In genomic region chr15:76311071-76311956, GRCh38 we compare ENCODE assay signal across 1 cellular context.
TF ChIP-seq lines count a peak whose summit lies in the region.

TSS of gene ETFA (minus strand) at chr15:76311469. CDS start at chr15:76311388, 81 bp downstream.

TF ChIP-seq in WTC11, 78 proteins besides CTCF, POLR2A, EP300 and RAD21 (continued from another document and continues in another):
- TF ChIP-seq SMAD4 (CRISPR knock-in tag; IDR thresholded peaks at IDR 0.05): no peak
- no peak for TF ChIP-seq ZNF396 (CRISPR knock-in tag; IDR thresholded peaks at IDR 0.05; ENCODE audit: borderline replicate concordance)
- TF ChIP-seq FOXJ3 (CRISPR knock-in tag; IDR thresholded peaks at IDR 0.05; ENCODE audit: borderline replicate concordance): 0 out of 2 replicates have a peak, but pooled peaks have one; percentile 21
- TF ChIP-seq, protein P1, sequence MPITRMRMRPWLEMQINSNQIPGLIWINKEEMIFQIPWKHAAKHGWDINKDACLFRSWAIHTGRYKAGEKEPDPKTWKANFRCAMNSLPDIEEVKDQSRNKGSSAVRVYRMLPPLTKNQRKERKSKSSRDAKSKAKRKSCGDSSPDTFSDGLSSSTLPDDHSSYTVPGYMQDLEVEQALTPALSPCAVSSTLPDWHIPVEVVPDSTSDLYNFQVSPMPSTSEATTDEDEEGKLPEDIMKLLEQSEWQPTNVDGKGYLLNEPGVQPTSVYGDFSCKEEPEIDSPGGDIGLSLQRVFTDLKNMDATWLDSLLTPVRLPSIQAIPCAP (CRISPR knock-in tag; IDR thresholded peaks at IDR 0.05): peak; percentile 56; the same call in 1 of the 2 replicates
- no peak for TF ChIP-seq ATF1 (CRISPR knock-in tag; IDR thresholded peaks at IDR 0.05)
- TF ChIP-seq, protein P2, sequence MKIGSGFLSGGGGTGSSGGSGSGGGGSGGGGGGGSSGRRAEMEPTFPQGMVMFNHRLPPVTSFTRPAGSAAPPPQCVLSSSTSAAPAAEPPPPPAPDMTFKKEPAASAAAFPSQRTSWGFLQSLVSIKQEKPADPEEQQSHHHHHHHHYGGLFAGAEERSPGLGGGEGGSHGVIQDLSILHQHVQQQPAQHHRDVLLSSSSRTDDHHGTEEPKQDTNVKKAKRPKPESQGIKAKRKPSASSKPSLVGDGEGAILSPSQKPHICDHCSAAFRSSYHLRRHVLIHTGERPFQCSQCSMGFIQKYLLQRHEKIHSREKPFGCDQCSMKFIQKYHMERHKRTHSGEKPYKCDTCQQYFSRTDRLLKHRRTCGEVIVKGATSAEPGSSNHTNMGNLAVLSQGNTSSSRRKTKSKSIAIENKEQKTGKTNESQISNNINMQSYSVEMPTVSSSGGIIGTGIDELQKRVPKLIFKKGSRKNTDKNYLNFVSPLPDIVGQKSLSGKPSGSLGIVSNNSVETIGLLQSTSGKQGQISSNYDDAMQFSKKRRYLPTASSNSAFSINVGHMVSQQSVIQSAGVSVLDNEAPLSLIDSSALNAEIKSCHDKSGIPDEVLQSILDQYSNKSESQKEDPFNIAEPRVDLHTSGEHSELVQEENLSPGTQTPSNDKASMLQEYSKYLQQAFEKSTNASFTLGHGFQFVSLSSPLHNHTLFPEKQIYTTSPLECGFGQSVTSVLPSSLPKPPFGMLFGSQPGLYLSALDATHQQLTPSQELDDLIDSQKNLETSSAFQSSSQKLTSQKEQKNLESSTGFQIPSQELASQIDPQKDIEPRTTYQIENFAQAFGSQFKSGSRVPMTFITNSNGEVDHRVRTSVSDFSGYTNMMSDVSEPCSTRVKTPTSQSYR (CRISPR knock-in tag; IDR thresholded peaks at IDR 0.05): 0 out of 2 replicates have a peak, but pooled peaks have one; percentile 50
- TF ChIP-seq CBFB (CRISPR knock-in tag; IDR thresholded peaks at IDR 0.05; ENCODE audit: low read depth): no peak
- TF ChIP-seq, protein P3, sequence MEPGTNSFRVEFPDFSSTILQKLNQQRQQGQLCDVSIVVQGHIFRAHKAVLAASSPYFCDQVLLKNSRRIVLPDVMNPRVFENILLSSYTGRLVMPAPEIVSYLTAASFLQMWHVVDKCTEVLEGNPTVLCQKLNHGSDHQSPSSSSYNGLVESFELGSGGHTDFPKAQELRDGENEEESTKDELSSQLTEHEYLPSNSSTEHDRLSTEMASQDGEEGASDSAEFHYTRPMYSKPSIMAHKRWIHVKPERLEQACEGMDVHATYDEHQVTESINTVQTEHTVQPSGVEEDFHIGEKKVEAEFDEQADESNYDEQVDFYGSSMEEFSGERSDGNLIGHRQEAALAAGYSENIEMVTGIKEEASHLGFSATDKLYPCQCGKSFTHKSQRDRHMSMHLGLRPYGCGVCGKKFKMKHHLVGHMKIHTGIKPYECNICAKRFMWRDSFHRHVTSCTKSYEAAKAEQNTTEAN (CRISPR knock-in tag; IDR thresholded peaks at IDR 0.05): peak; percentile 81
- no peak for TF ChIP-seq ZSCAN18 (CRISPR knock-in tag; IDR thresholded peaks at IDR 0.05)
- peak; percentile 96 for TF ChIP-seq MAX (CRISPR knock-in tag; IDR thresholded peaks at IDR 0.05)
- TF ChIP-seq ZNF219 (CRISPR knock-in tag; IDR thresholded peaks at IDR 0.05; ENCODE audit: borderline replicate concordance): no peak
- peak; percentile 85; the same call in 1 of the 2 replicates for TF ChIP-seq HMGXB4 (CRISPR knock-in tag; IDR thresholded peaks at IDR 0.05)
- TF ChIP-seq, protein P4, sequence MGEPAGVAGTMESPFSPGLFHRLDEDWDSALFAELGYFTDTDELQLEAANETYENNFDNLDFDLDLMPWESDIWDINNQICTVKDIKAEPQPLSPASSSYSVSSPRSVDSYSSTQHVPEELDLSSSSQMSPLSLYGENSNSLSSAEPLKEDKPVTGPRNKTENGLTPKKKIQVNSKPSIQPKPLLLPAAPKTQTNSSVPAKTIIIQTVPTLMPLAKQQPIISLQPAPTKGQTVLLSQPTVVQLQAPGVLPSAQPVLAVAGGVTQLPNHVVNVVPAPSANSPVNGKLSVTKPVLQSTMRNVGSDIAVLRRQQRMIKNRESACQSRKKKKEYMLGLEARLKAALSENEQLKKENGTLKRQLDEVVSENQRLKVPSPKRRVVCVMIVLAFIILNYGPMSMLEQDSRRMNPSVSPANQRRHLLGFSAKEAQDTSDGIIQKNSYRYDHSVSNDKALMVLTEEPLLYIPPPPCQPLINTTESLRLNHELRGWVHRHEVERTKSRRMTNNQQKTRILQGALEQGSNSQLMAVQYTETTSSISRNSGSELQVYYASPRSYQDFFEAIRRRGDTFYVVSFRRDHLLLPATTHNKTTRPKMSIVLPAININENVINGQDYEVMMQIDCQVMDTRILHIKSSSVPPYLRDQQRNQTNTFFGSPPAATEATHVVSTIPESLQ (CRISPR knock-in tag; IDR thresholded peaks at IDR 0.05): no peak
- TF ChIP-seq GABPB1 (CRISPR knock-in tag; IDR thresholded peaks at IDR 0.05): no peak
- TF ChIP-seq RORB (CRISPR knock-in tag; IDR thresholded peaks at IDR 0.05): no peak
- peak; percentile 79 for TF ChIP-seq USF2 (CRISPR knock-in tag; IDR thresholded peaks at IDR 0.05)
- TF ChIP-seq E2F5 (CRISPR knock-in tag; IDR thresholded peaks at IDR 0.05): peak; percentile 94
- TF ChIP-seq, protein P5, sequence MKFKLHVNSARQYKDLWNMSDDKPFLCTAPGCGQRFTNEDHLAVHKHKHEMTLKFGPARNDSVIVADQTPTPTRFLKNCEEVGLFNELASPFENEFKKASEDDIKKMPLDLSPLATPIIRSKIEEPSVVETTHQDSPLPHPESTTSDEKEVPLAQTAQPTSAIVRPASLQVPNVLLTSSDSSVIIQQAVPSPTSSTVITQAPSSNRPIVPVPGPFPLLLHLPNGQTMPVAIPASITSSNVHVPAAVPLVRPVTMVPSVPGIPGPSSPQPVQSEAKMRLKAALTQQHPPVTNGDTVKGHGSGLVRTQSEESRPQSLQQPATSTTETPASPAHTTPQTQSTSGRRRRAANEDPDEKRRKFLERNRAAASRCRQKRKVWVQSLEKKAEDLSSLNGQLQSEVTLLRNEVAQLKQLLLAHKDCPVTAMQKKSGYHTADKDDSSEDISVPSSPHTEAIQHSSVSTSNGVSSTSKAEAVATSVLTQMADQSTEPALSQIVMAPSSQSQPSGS (CRISPR knock-in tag; IDR thresholded peaks at IDR 0.05; ENCODE audit: borderline replicate concordance, low read depth): 0 out of 2 replicates have a peak, but pooled peaks have one; percentile 46
- TF ChIP-seq NR3C1 (CRISPR knock-in tag; conservative IDR thresholded peaks at IDR 0.05; ENCODE audit: low read depth): no peak
- TF ChIP-seq, protein P6, sequence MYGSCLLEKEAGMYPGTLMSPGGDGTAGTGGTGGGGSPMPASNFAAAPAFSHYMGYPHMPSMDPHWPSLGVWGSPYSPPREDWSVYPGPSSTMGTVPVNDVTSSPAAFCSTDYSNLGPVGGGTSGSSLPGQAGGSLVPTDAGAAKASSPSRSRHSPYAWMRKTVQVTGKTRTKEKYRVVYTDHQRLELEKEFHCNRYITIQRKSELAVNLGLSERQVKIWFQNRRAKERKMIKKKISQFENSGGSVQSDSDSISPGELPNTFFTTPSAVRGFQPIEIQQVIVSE (CRISPR knock-in tag; IDR thresholded peaks at IDR 0.05; ENCODE audit: borderline replicate concordance): no peak
- peak; percentile 91 for TF ChIP-seq MYBL2 (CRISPR knock-in tag; IDR thresholded peaks at IDR 0.05)
- TF ChIP-seq MLX (CRISPR knock-in tag; IDR thresholded peaks at IDR 0.05): no peak
- no peak for TF ChIP-seq NFATC4 (CRISPR knock-in tag; IDR thresholded peaks at IDR 0.05)
- no peak for TF ChIP-seq NR1H2 (CRISPR knock-in tag; IDR thresholded peaks at IDR 0.05)
- peak; percentile 58; the same call in 1 of the 2 replicates for TF ChIP-seq SP1 (CRISPR knock-in tag; conservative IDR thresholded peaks at IDR 0.05)
- no peak for TF ChIP-seq KAT7 (CRISPR knock-in tag; IDR thresholded peaks at IDR 0.05; ENCODE audit: borderline replicate concordance)
- TF ChIP-seq TP53 (CRISPR knock-in tag; IDR thresholded peaks at IDR 0.05): no peak
- TF ChIP-seq GTF2I (CRISPR knock-in tag; conservative IDR thresholded peaks at IDR 0.05): no peak
- TF ChIP-seq ELF4 (CRISPR knock-in tag; IDR thresholded peaks at IDR 0.05; ENCODE audit: low read depth): peak; percentile 65; the same call in 1 of the 2 replicates
- no peak for TF ChIP-seq OVOL2 (CRISPR knock-in tag; IDR thresholded peaks at IDR 0.05; ENCODE audit: borderline replicate concordance)
- TF ChIP-seq RELA (CRISPR knock-in tag; IDR thresholded peaks at IDR 0.05; ENCODE audit: borderline replicate concordance): 0 out of 2 replicates have a peak, but pooled peaks have one; percentile 24
- no peak for TF ChIP-seq E2F4 (CRISPR knock-in tag; IDR thresholded peaks at IDR 0.05; ENCODE audit: borderline replicate concordance, low read depth)
- no peak for TF ChIP-seq ZNF121 (CRISPR knock-in tag; IDR thresholded peaks at IDR 0.05)
- no peak for TF ChIP-seq IRF2 (CRISPR knock-in tag; IDR thresholded peaks at IDR 0.05; ENCODE audit: borderline replicate concordance, low read depth)
- TF ChIP-seq, protein P7, sequence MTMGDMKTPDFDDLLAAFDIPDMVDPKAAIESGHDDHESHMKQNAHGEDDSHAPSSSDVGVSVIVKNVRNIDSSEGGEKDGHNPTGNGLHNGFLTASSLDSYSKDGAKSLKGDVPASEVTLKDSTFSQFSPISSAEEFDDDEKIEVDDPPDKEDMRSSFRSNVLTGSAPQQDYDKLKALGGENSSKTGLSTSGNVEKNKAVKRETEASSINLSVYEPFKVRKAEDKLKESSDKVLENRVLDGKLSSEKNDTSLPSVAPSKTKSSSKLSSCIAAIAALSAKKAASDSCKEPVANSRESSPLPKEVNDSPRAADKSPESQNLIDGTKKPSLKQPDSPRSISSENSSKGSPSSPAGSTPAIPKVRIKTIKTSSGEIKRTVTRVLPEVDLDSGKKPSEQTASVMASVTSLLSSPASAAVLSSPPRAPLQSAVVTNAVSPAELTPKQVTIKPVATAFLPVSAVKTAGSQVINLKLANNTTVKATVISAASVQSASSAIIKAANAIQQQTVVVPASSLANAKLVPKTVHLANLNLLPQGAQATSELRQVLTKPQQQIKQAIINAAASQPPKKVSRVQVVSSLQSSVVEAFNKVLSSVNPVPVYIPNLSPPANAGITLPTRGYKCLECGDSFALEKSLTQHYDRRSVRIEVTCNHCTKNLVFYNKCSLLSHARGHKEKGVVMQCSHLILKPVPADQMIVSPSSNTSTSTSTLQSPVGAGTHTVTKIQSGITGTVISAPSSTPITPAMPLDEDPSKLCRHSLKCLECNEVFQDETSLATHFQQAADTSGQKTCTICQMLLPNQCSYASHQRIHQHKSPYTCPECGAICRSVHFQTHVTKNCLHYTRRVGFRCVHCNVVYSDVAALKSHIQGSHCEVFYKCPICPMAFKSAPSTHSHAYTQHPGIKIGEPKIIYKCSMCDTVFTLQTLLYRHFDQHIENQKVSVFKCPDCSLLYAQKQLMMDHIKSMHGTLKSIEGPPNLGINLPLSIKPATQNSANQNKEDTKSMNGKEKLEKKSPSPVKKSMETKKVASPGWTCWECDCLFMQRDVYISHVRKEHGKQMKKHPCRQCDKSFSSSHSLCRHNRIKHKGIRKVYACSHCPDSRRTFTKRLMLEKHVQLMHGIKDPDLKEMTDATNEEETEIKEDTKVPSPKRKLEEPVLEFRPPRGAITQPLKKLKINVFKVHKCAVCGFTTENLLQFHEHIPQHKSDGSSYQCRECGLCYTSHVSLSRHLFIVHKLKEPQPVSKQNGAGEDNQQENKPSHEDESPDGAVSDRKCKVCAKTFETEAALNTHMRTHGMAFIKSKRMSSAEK (CRISPR knock-in tag; IDR thresholded peaks at IDR 0.05; ENCODE audit: borderline replicate concordance): 0 out of 2 replicates have a peak, but pooled peaks have one; percentile 17
- TF ChIP-seq TEAD1 (CRISPR knock-in tag; IDR thresholded peaks at IDR 0.05): peak; percentile 92
